ENCODE assay signal across 20 cellular contexts in genomic region chr12:11016937-11017336, GRCh38.
"Had no signal": no experiment of that assay in that cellular context is flagged by ENCODE, and none has a peak within 500 bp of the region (broad histone marks: within the 10 kb centered on the region; RNA-seq: fewer than 3 reads in every experiment).

No MANE protein-coding gene starts in this region.

- H3K4me1 ChIP-seq: adrenal gland, esophagus muscularis mucosa, neural progenitor cell, suprapubic skin had no signal

- H3K9ac ChIP-seq: neural progenitor cell had no signal

- H3K27me3 Mint-ChIP-seq: activated CD8-positive, alpha-beta T cell treated with anti-CD3 and anti-CD28 coated beads for 36 hours; activated naive CD4-positive, alpha-beta T cell treated with anti-CD3 and anti-CD28 coated beads, Interleukin-2, amount 50 U/mL, for 24 hours; naive B cell had no signal

- H3K36me3 Mint-ChIP-seq: WTC11 had no signal

- H3K36me3 ChIP-seq: adrenal gland, cardiac muscle cell, esophagus muscularis mucosa, neural progenitor cell, suprapubic skin, upper lobe of left lung had no signal

- H3K4me3 ChIP-seq: adrenal gland, cardiac muscle cell, coronary artery, esophagus muscularis mucosa, neural progenitor cell, suprapubic skin, upper lobe of left lung had no signal

- H3K27me3 ChIP-seq: adrenal gland, cardiac muscle cell, esophagus muscularis mucosa, neural progenitor cell, suprapubic skin, upper lobe of left lung had no signal

- DNase-seq: activated CD4-positive, alpha-beta T cell treated with anti-CD3 and anti-CD28 coated beads for 4 hours; activated CD8-positive, alpha-beta T cell treated with anti-CD3 and anti-CD28 coated beads for 36 hours; activated effector memory CD4-positive, alpha-beta T cell treated with anti-CD3 and anti-CD28 coated beads, Interleukin-2, amount 50 U/mL, for 16 hours; activated T-cell treated with anti-CD3 and anti-CD28 coated beads, Interleukin-2, amount 50 U/mL, for 4 hours; adrenal gland; effector CD4-positive, alpha-beta T cell; kidney glomerular epithelial cell; naive B cell; stimulated activated CD4-positive, alpha-beta T cell treated with anti-CD3 and anti-CD28 coated beads, Interleukin-15, amount 100 ng/mL, for 24 hours; stimulated activated CD4-positive, alpha-beta T cell treated with anti-CD3 and anti-CD28 coated beads, Interleukin-4, amount 100 ng/mL, for 24 hours; stimulated activated naive CD4-positive, alpha-beta T cell treated with Interleukin-2 at 50 U/mL for 16 hours; T-helper 2 cell; upper lobe of left lung had no signal

- H3K9me3 Mint-ChIP-seq: activated CD8-positive, alpha-beta T cell treated with anti-CD3 and anti-CD28 coated beads for 36 hours; activated naive CD4-positive, alpha-beta T cell treated with anti-CD3 and anti-CD28 coated beads, Interleukin-2, amount 50 U/mL, for 24 hours; activated T-cell treated with anti-CD3 and anti-CD28 coated beads, Interleukin-2, amount 50 U/mL, for 4 hours; naive B cell; neural progenitor cell; WTC11 had no signal

- H3K27ac ChIP-seq: adrenal gland, cardiac muscle cell, coronary artery, esophagus muscularis mucosa, neural progenitor cell, suprapubic skin, upper lobe of left lung had no signal

- H3K4me3 Mint-ChIP-seq: activated CD8-positive, alpha-beta T cell treated with anti-CD3 and anti-CD28 coated beads for 36 hours; activated naive CD4-positive, alpha-beta T cell treated with anti-CD3 and anti-CD28 coated beads, Interleukin-2, amount 50 U/mL, for 24 hours; activated T-cell treated with anti-CD3 and anti-CD28 coated beads, Interleukin-2, amount 50 U/mL, for 4 hours; naive B cell; neural progenitor cell; WTC11 had no signal

- H3K27ac Mint-ChIP-seq: activated CD8-positive, alpha-beta T cell treated with anti-CD3 and anti-CD28 coated beads for 36 hours; activated naive CD4-positive, alpha-beta T cell treated with anti-CD3 and anti-CD28 coated beads, Interleukin-2, amount 50 U/mL, for 24 hours; naive B cell; neural progenitor cell; WTC11 had no signal

- H3K9me3 ChIP-seq: adrenal gland, esophagus muscularis mucosa, suprapubic skin, upper lobe of left lung had no signal
